In genomic region chr5:103587185-103587748, GRCh38 we compare ENCODE assay signal across 8 cellular contexts. TPM values are rescaled to one million over a fixed set of nuclear protein-coding genes. Genes with fewer than 3 reads are reported as not detected.
DNase-seq lines count a peak whose midpoint lies in the region; ATAC-seq, FAIRE-seq and TF ChIP-seq lines count a peak whose summit lies in the region.

No MANE protein-coding gene starts in this region.

- no peaks in the 10 kb centered on the region for H3K9me3 ChIP-seq in psoas muscle

- H3K27ac ChIP-seq in dorsolateral prefrontal cortex (no peak overlapping the region), psoas muscle (no peak overlapping the region)

- peak in 55 of 56 donors; percentile 33 to 77 (median 61) for TF ChIP-seq CTCF in dorsolateral prefrontal cortex (IDR thresholded peaks at IDR 0.05 in 54 of 56, conservative IDR thresholded peaks at IDR 0.05 in 2 of 56; ENCODE audit: low read depth in 1 of 56, partially characterized antibody in 56 of 56)
- peak; percentile 21 for TF ChIP-seq CTCF in psoas muscle (IDR thresholded peaks at IDR 0.05)

- intact Hi-C loops in dorsolateral prefrontal cortex (cut with DNase I) (loop anchor here in 1 of 2 donors (10.0 kb wide), 1 partner anchor 218 kb away; no protein-coding TSS in a partner anchor), psoas muscle (cut with DNase I) (loop anchor here (5.0 to 10.0 kb wide), 2 partner anchors 588 to 590 kb away; no protein-coding TSS in a partner anchor)

- H3K27me3 ChIP-seq in dorsolateral prefrontal cortex (no peaks in the 10 kb centered on the region), psoas muscle (ENCODE audit: insufficient read depth in 3 of 3, low read length in 2 of 3) (no peaks in the 10 kb centered on the region)

- no peak for ATAC-seq in psoas muscle

- no peak for FAIRE-seq in GM19239 (lab: Jason Lieb, UNC)

- H3K4me1 ChIP-seq in psoas muscle, result no peaks in the 10 kb centered on the region

- 25 to 27% (median 25%) methylated on average over 2 of the region's 2 CpGs for WGBS in psoas muscle, 3 donors

- H3K4me3 ChIP-seq in dorsolateral prefrontal cortex, result no peak overlapping the region
- no peak overlapping the region for H3K4me3 ChIP-seq in psoas muscle

- peak; percentile 29 for DNase-seq in NCI-H2171 treated with DMSO at 0.1 percent for 48 hours (lab: John Stamatoyannopoulos, UW)
- no peak for DNase-seq in NCI-H2171 (lab: John Stamatoyannopoulos, UW)
- peak; percentile 33 for DNase-seq in NCI-H460 (ENCODE audit: extremely low read depth, low read depth)
- no peak for DNase-seq in dorsolateral prefrontal cortex
- no peak for DNase-seq in psoas muscle
- DNase-seq in occipital lobe (lab: John Stamatoyannopoulos, UW), result no peak
- no peak for DNase-seq in activated gamma-delta T cell treated with Interleukin-2 at 50 U/mL for 16 hours
- no peak for DNase-seq in GM19239 (ENCODE audit: insufficient read length, low spot score)

- no peaks in the 10 kb centered on the region for H3K36me3 ChIP-seq in psoas muscle (ENCODE audit: insufficient read depth in 1 of 2, low read depth in 1 of 2)

RNA-seq across cellular contexts. Expression of gene NUDT12, which starts 24.7 kb away (rescaled TPM):
- total RNA-seq in NCI-H460 (2014; rRNA removed; shearing (Covaris generic)), result 15.1 and 15.5 TPM in 2 replicates
- 15.6 and 18.0 TPM in 2 replicates for polyA plus RNA-seq in NCI-H460 (2014; cell fraction: nucleus; rRNA removed)
- total RNA-seq in dorsolateral prefrontal cortex (10 to 100 TPM in 117 of 120 experiments, 1 to 10 TPM in 3; 4.2 to 29.6 (median 15.9) TPM), psoas muscle (10 to 100 TPM in 3 of 4 donors, 1 to 10 TPM in 1; 7.6 to 12.6 (median 11.2) TPM), occipital lobe (34.8 TPM)
- 1 to 10 TPM; 5.0 to 6.8 (median 6.2) TPM for polyA plus RNA-seq in psoas muscle

Comparison
In these comparisons a context has a peak if more than half of its experiments do, and no peak if none do; other contexts are left out.
1. DNase-seq: peak in NCI-H2171 treated with DMSO at 0.1 percent for 48 hours (single experiment) and NCI-H460 (single experiment); none in NCI-H2171 (single experiment), dorsolateral prefrontal cortex (0 of 10), psoas muscle (0 of 2), occipital lobe (single experiment), activated gamma-delta T cell treated with Interleukin-2 at 50 U/mL for 16 hours (single experiment) and GM19239 (single experiment).